ENCODE assay signal across 31 cellular contexts in genomic region chr4:183211533-183211932, GRCh38.
"Had no signal": no experiment of that assay in that cellular context is flagged by ENCODE, and none has a peak within 500 bp of the region (broad histone marks: within the 10 kb centered on the region; RNA-seq: fewer than 3 reads in every experiment).

No MANE protein-coding gene starts in this region.

- H3K4me1 Mint-ChIP-seq: activated CD4-positive, alpha-beta T cell treated with anti-CD3 and anti-CD28 coated beads for 36 hours; activated CD4-positive, alpha-beta T cell treated with anti-CD3 and anti-CD28 coated beads, Interleukin-2, amount 10 ng/mL, durations not matched to agents 24 days and 14 days had no signal

- H3K9me3 ChIP-seq: adrenal gland, esophagus muscularis mucosa, gastrocnemius medialis, heart left ventricle had no signal

- H3K27ac Mint-ChIP-seq: activated CD4-positive, alpha-beta memory T cell treated with anti-CD3 and anti-CD28 coated beads for 36 hours; activated CD4-positive, alpha-beta T cell treated with anti-CD3 and anti-CD28 coated beads for 36 hours; activated CD4-positive, alpha-beta T cell treated with anti-CD3 and anti-CD28 coated beads, Interleukin-2, amount 10 ng/mL, durations not matched to agents 24 days and 14 days; activated naive CD8-positive, alpha-beta T cell; activated T-cell treated with anti-CD3 and anti-CD28 coated beads, Interleukin-2, amount 50 U/mL, for 24 hours; activated T-cell treated with anti-CD3 and anti-CD28 coated beads, Interleukin-2, amount 50 U/mL, for 72 hours; effector memory CD8-positive, alpha-beta T cell; T-helper 17 cell; T-helper 2 cell treated with Interferon-gamma antibody and Interleukin-4, amounts not matched to agents 5 μg/mL and 100 μg/mL, for 36 hours had no signal

- H3K4me1 ChIP-seq: adrenal gland, esophagus muscularis mucosa, foreskin keratinocyte had no signal

- H3K36me3 ChIP-seq: adrenal gland, WERI-Rb-1 had no signal

- H3K36me3 Mint-ChIP-seq: activated naive CD8-positive, alpha-beta T cell had no signal

- ATAC-seq: activated CD4-positive, alpha-beta T cell treated with anti-CD3 and anti-CD28 coated beads for 36 hours; activated T-cell treated with anti-CD3 and anti-CD28 coated beads, Interleukin-2, amount 50 U/mL, for 72 hours; effector memory CD8-positive, alpha-beta T cell; foreskin keratinocyte; gastrocnemius medialis; heart left ventricle; T-helper 17 cell had no signal

- H3K27me3 ChIP-seq: adrenal gland, esophagus muscularis mucosa, foreskin keratinocyte, gastrocnemius medialis, heart left ventricle had no signal

- H3K9me3 Mint-ChIP-seq: activated CD4-positive, alpha-beta memory T cell treated with anti-CD3 and anti-CD28 coated beads for 36 hours; activated CD4-positive, alpha-beta T cell treated with anti-CD3 and anti-CD28 coated beads, Interleukin-2, amount 10 ng/mL, durations not matched to agents 24 days and 14 days; activated T-cell treated with anti-CD3 and anti-CD28 coated beads, Interleukin-2, amount 50 U/mL, for 24 hours; activated T-cell treated with anti-CD3 and anti-CD28 coated beads, Interleukin-2, amount 50 U/mL, for 72 hours; effector memory CD8-positive, alpha-beta T cell; T-helper 2 cell treated with Interferon-gamma antibody and Interleukin-4, amounts not matched to agents 5 μg/mL and 100 μg/mL, for 36 hours had no signal

- DNase-seq: activated CD4-positive, alpha-beta memory T cell treated with anti-CD3 and anti-CD28 coated beads for 36 hours; activated CD4-positive, alpha-beta T cell treated with anti-CD3 and anti-CD28 coated beads for 36 hours; activated CD4-positive, alpha-beta T cell treated with anti-CD3 and anti-CD28 coated beads, Interleukin-2, amount 10 ng/mL, durations not matched to agents 24 days and 14 days; activated CD4-positive, CD25-positive, alpha-beta regulatory T cell; activated CD4-positive, CD25-positive, alpha-beta regulatory T cell treated with anti-CD3 and anti-CD28 coated beads, Interleukin-2, amount 50 U/mL, for 72 hours; activated CD8-positive, alpha-beta memory T cell treated with anti-CD3 and anti-CD28 coated beads, Interleukin-2, amount 50 U/mL, for 48 hours; activated gamma-delta T cell; activated naive CD4-positive, alpha-beta T cell; activated naive CD4-positive, alpha-beta T cell treated with anti-CD3 and anti-CD28 coated beads, Interleukin-2, amount 50 U/mL, for 16 hours; activated T-cell treated with anti-CD3 and anti-CD28 coated beads for 4 hours; activated T-cell treated with anti-CD3 and anti-CD28 coated beads, Interleukin-2, amount 50 U/mL, for 24 hours; activated T-cell treated with anti-CD3 and anti-CD28 coated beads, Interleukin-2, amount 50 U/mL, for 72 hours; adrenal gland; anterior cingulate cortex; caudate nucleus; cortex of kidney; dermis blood vessel endothelial cell; effector CD4-positive, alpha-beta T cell; effector memory CD8-positive, alpha-beta T cell; erythroblast; foreskin keratinocyte; gastrocnemius medialis; glutamatergic neuron; heart left ventricle; T-helper 1 cell; T-helper 17 cell; T1000; WERI-Rb-1 had no signal

- H3K4me3 Mint-ChIP-seq: activated CD4-positive, alpha-beta memory T cell treated with anti-CD3 and anti-CD28 coated beads for 36 hours; activated CD4-positive, alpha-beta T cell treated with anti-CD3 and anti-CD28 coated beads for 36 hours; activated CD4-positive, alpha-beta T cell treated with anti-CD3 and anti-CD28 coated beads, Interleukin-2, amount 10 ng/mL, durations not matched to agents 24 days and 14 days; activated naive CD8-positive, alpha-beta T cell; activated T-cell treated with anti-CD3 and anti-CD28 coated beads, Interleukin-2, amount 50 U/mL, for 24 hours; activated T-cell treated with anti-CD3 and anti-CD28 coated beads, Interleukin-2, amount 50 U/mL, for 72 hours; effector memory CD8-positive, alpha-beta T cell; T-helper 17 cell; T-helper 2 cell treated with Interferon-gamma antibody and Interleukin-4, amounts not matched to agents 5 μg/mL and 100 μg/mL, for 36 hours had no signal

- H3K4me3 ChIP-seq: adrenal gland, esophagus muscularis mucosa, gastrocnemius medialis, heart left ventricle had no signal

- H3K27me3 Mint-ChIP-seq: activated CD4-positive, alpha-beta memory T cell treated with anti-CD3 and anti-CD28 coated beads for 36 hours; activated CD4-positive, alpha-beta T cell treated with anti-CD3 and anti-CD28 coated beads for 36 hours; activated CD4-positive, alpha-beta T cell treated with anti-CD3 and anti-CD28 coated beads, Interleukin-2, amount 10 ng/mL, durations not matched to agents 24 days and 14 days; activated naive CD8-positive, alpha-beta T cell; activated T-cell treated with anti-CD3 and anti-CD28 coated beads, Interleukin-2, amount 50 U/mL, for 24 hours had no signal

- H3K27ac ChIP-seq: adrenal gland, esophagus muscularis mucosa, foreskin keratinocyte, gastrocnemius medialis, heart left ventricle, WERI-Rb-1 had no signal
